8 cellular contexts compared by ENCODE assay signal in the genomic region with DNA sequence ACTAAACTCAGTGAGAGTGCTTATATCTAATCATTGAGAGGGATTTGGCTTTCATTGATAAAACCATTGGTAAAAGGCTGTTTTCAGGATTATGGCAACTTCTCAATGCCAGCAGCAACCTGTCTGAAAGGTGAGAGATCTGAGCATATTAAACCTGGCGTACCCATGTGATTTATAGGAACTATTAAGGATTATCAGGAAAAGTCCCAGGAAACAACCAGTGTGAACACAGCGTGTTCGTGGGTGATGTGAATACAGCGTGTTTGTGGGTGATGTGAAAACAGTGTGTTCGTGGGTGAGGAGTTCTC.
DNase-seq lines count a peak whose midpoint lies in the region; ATAC-seq, FAIRE-seq and TF ChIP-seq lines count a peak whose summit lies in the region.

No MANE protein-coding gene starts in this region.

- H3K9me3 Mint-ChIP-seq in stimulated activated memory B cell treated with anti-CD40 and anti-IgM and Interleukin-4, amounts not matched to agents 10 μg/mL and 1 μg/mL and 100 μg/mL, for 72 hours = no peaks in the 10 kb centered on the region

- no peaks in the 10 kb centered on the region for H3K27me3 Mint-ChIP-seq in stimulated activated memory B cell treated with anti-CD40 and anti-IgM and Interleukin-4, amounts not matched to agents 10 μg/mL and 1 μg/mL and 100 μg/mL, for 72 hours

- no peaks in the 10 kb centered on the region for H3K36me3 ChIP-seq in SK-N-SH (replicated peaks in 1 of 2; ENCODE audit: control insufficient read depth in 1 of 2, insufficient read depth in 2 of 2, low read length in 1 of 2)
- H3K36me3 ChIP-seq in OCI-LY3 (replicated peaks; ENCODE audit: low read depth, low read length) = no peaks in the 10 kb centered on the region

- no peak for DNase-seq in SK-N-SH
- DNase-seq in fibroblast of the aortic adventitia (ENCODE audit: low read depth) = no peak
- DNase-seq in SIG-M5 (lab: John Stamatoyannopoulos, UW) = no peak
- DNase-seq in GM12891 (ENCODE audit: insufficient read length, low spot score) = no peak
- no peak for DNase-seq in DMS153 treated with DMSO at 0.1 percent for 48 hours (lab: John Stamatoyannopoulos, UW; ENCODE audit: unreplicated experiment)

- WGBS in SK-N-SH (ENCODE audit: low lambda C conversion rate) = 9% methylated on average over 5 of the region's 5 CpGs

- H4K20me1 ChIP-seq in SK-N-SH (ENCODE audit: insufficient read depth) = no peaks in the 10 kb centered on the region
- no peaks in the 10 kb centered on the region for H4K20me1 ChIP-seq in OCI-LY3 (ENCODE audit: insufficient read depth, low read length)

- no peaks in the 10 kb centered on the region for H3K36me3 Mint-ChIP-seq in stimulated activated memory B cell treated with anti-CD40 and anti-IgM and Interleukin-4, amounts not matched to agents 10 μg/mL and 1 μg/mL and 100 μg/mL, for 72 hours

- TF ChIP-seq CTCF in SK-N-SH (IDR thresholded peaks at IDR 0.05) (no peak), OCI-LY3 (IDR thresholded peaks at IDR 0.05; ENCODE audit: low read depth, low read length) (no peak), fibroblast of the aortic adventitia (IDR thresholded peaks at IDR 0.05; ENCODE audit: insufficient read depth, low read length) (no peak)

- H3K27ac ChIP-seq in SK-N-SH (ENCODE audit: low read depth in 2 of 2, low read length in 1 of 2) (no peak overlapping the region; a peak in 1 of 4 replicates), OCI-LY3 (ENCODE audit: low read length) (no peak overlapping the region)

- peak overlapping the region; percentile 90 for H2AFZ ChIP-seq in SK-N-SH (ENCODE audit: low read depth)
- H2AFZ ChIP-seq in OCI-LY3 (ENCODE audit: low read depth, low read length) = peak overlapping the region; percentile 88

- TF ChIP-seq EP300 in SK-N-SH (IDR thresholded peaks at IDR 0.05; ENCODE audit: borderline replicate concordance in 1 of 2, low read depth in 1 of 2, low read length in 1 of 2) = no peak

- no peaks in the 10 kb centered on the region for H3K9me3 ChIP-seq in SK-N-SH
- H3K9me3 ChIP-seq in OCI-LY3 (ENCODE audit: insufficient read depth, low read length) = no peaks in the 10 kb centered on the region

- H3K4me1 Mint-ChIP-seq in stimulated activated memory B cell treated with anti-CD40 and anti-IgM and Interleukin-4, amounts not matched to agents 10 μg/mL and 1 μg/mL and 100 μg/mL, for 72 hours = peaks cover 30% of the 10 kb centered on the region

- peak overlapping the region; percentile 56 to 69 for H3K4me3 ChIP-seq in SK-N-SH (ENCODE audit: low read depth in 2 of 2, low read length in 1 of 2)
- peak overlapping the region; percentile 85 for H3K4me3 ChIP-seq in OCI-LY3 (ENCODE audit: low read length)
- H3K4me3 ChIP-seq in fibroblast of the aortic adventitia (ENCODE audit: low read depth, low read length) = peak overlapping the region; percentile 67

- no peaks in the 10 kb centered on the region for H3K27me3 ChIP-seq in SK-N-SH (ENCODE audit: insufficient read depth)
- H3K27me3 ChIP-seq in OCI-LY3 (ENCODE audit: low read depth, low read length) = peaks cover under 1% of the 10 kb centered on the region; the same call in 1 of the 2 replicates

- no peak; the same call in 2 of the 3 replicates for ATAC-seq in SK-N-SH treated with all-trans-retinoic acid at 6 μM for 48 hours
- no peak for ATAC-seq in stimulated activated memory B cell treated with anti-CD40 and anti-IgM and Interleukin-4, amounts not matched to agents 10 μg/mL and 1 μg/mL and 100 μg/mL, for 72 hours

- H3K9ac ChIP-seq in SK-N-SH = peak overlapping the region; percentile 68; the same call in 1 of the 2 replicates
- H3K9ac ChIP-seq in OCI-LY3 (ENCODE audit: low read length) = peak overlapping the region; percentile 56

- CTCF ChIA-PET in SK-N-SH (lab: Yijun Ruan, JAX) = interaction anchor here (0.9 to 10.3 kb wide), 40 partner anchors 13 to 698 kb away, joined by 3 to 114 read pairs (median 5); no protein-coding TSS in a partner anchor

- H3K4me2 ChIP-seq in SK-N-SH (peak overlapping the region; percentile 74), OCI-LY3 (ENCODE audit: low read length) (peak overlapping the region; percentile 92)

- POLR2A ChIA-PET in SK-N-SH (lab: Yijun Ruan, JAX) = no interaction called here

- TF ChIP-seq RAD21 in SK-N-SH (IDR thresholded peaks at IDR 0.05; ENCODE audit: low read length) = no peak

- no peak for TF ChIP-seq POLR2A in GM12891 (IDR thresholded peaks at IDR 0.05; ENCODE audit: low read depth, low read length)

- H3K4me1 ChIP-seq in SK-N-SH (ENCODE audit: control insufficient read depth in 1 of 2, insufficient read depth in 2 of 2, low read depth in 1 of 2, low read length in 1 of 2) (no peaks in the 10 kb centered on the region; a peak in 2 of 4 replicates), OCI-LY3 (ENCODE audit: low read length) (peaks cover 35% of the 10 kb centered on the region)

- no peaks in the 10 kb centered on the region for H3K79me2 ChIP-seq in SK-N-SH (ENCODE audit: insufficient read depth)
- peaks cover 4% of the 10 kb centered on the region; the same call in 1 of the 2 replicates for H3K79me2 ChIP-seq in OCI-LY3 (ENCODE audit: low read length)

- peak overlapping the region; percentile 89 for H3K4me3 Mint-ChIP-seq in stimulated activated memory B cell treated with anti-CD40 and anti-IgM and Interleukin-4, amounts not matched to agents 10 μg/mL and 1 μg/mL and 100 μg/mL, for 72 hours

- H3K9me2 ChIP-seq in SK-N-SH = no peaks in the 10 kb centered on the region

- H3F3A ChIP-seq in SK-N-SH (replicated peaks; ENCODE audit: insufficient read depth) = peaks cover 15% of the 10 kb centered on the region

- H3K27ac Mint-ChIP-seq in stimulated activated memory B cell treated with anti-CD40 and anti-IgM and Interleukin-4, amounts not matched to agents 10 μg/mL and 1 μg/mL and 100 μg/mL, for 72 hours = peak overlapping the region; percentile 90

- no peak for FAIRE-seq in GM12891 (lab: Jason Lieb, UNC)

TF ChIP-seq in SK-N-SH, 30 proteins besides CTCF, POLR2A, EP300 and RAD21:
- TF ChIP-seq FOXJ3 (CRISPR knock-in tag; IDR thresholded peaks at IDR 0.05) = no peak
- no peak for TF ChIP-seq RCOR1 (IDR thresholded peaks at IDR 0.05; ENCODE audit: low read length)
- TF ChIP-seq POLR2AphosphoS5 (IDR thresholded peaks at IDR 0.05; ENCODE audit: low read depth, low read length) = no peak

TF ChIP-seq in SK-N-SH treated with all-trans-retinoic acid at 6 μM for 48 hours, 23 proteins besides CTCF, POLR2A, EP300 and RAD21:
- TF ChIP-seq CSDC2 (CRISPR knock-in tag; IDR thresholded peaks at IDR 0.05) (no peak), SNAI2 (CRISPR knock-in tag; IDR thresholded peaks at IDR 0.05) (no peak), TOX (CRISPR knock-in tag; IDR thresholded peaks at IDR 0.05; ENCODE audit: borderline replicate concordance) (no peak), OSR1 (CRISPR knock-in tag; IDR thresholded peaks at IDR 0.05) (no peak), ISL1 (CRISPR knock-in tag; IDR thresholded peaks at IDR 0.05) (no peak), ZNF70 (CRISPR knock-in tag; IDR thresholded peaks at IDR 0.05) (no peak)

TF ChIP-seq in GM12891, 5 proteins besides CTCF, POLR2A, EP300 and RAD21:
- TF ChIP-seq SPI1 (IDR thresholded peaks at IDR 0.05; ENCODE audit: low read depth, low read length) = no peak
- TF ChIP-seq POU2F2 (IDR thresholded peaks at IDR 0.05; ENCODE audit: low read depth, low read length) = no peak
- TF ChIP-seq POLR2AphosphoS5 (IDR thresholded peaks at IDR 0.05; ENCODE audit: low read depth, low read length) = no peak
- no peak for TF ChIP-seq PAX5 (IDR thresholded peaks at IDR 0.05; ENCODE audit: insufficient read depth, low read length, severe bottlenecking)
- TF ChIP-seq TAF1 (IDR thresholded peaks at IDR 0.05; ENCODE audit: low read depth, low read length) = no peak
